ENCODE assay signal across 15 cellular contexts in genomic region chr18:33666915-33667314, GRCh38.
DNase-seq lines count a peak whose midpoint lies in the region; ATAC-seq and TF ChIP-seq lines count a peak whose summit lies in the region.
"Had no signal": no experiment of that assay in that cellular context is flagged by ENCODE, and none has a peak within 500 bp of the region (broad histone marks: within the 10 kb centered on the region; RNA-seq: fewer than 3 reads in every experiment).

No MANE protein-coding gene starts in this region.

- peak overlapping the region; percentile 68 for H3K27ac ChIP-seq in KMS-11
- H3K27ac ChIP-seq in Karpas-422 (ENCODE audit: low read length), result no peak overlapping the region
- H3K27ac ChIP-seq: PC-9, SJSA1 had no signal

- H2AFZ ChIP-seq in KMS-11 (ENCODE audit: low read depth) (peak overlapping the region; percentile 43; the same call in 1 of the 2 replicates), Karpas-422 (ENCODE audit: low read length) (no peak overlapping the region)
- H2AFZ ChIP-seq: PC-9 had no signal

- H3K79me2 ChIP-seq in KMS-11 (ENCODE audit: insufficient read depth, low read depth) (peaks cover 8% of the 10 kb centered on the region; the same call in 1 of the 2 replicates), Karpas-422 (ENCODE audit: low read length) (no peaks in the 10 kb centered on the region)

- H3K4me1 ChIP-seq in KMS-11 (ENCODE audit: low read depth, poor library complexity, severe bottlenecking), result peaks cover 63% of the 10 kb centered on the region
- H3K4me1 ChIP-seq in Karpas-422 (ENCODE audit: low read length), result peaks cover 5% of the 10 kb centered on the region
- H3K4me1 ChIP-seq: SJSA1 had no signal

- H3K36me3 ChIP-seq in KMS-11 (ENCODE audit: insufficient read depth) (no peaks in the 10 kb centered on the region), Karpas-422 (ENCODE audit: insufficient read depth, low read length) (no peaks in the 10 kb centered on the region)
- H3K36me3 ChIP-seq: SJSA1 had no signal

- H3K9ac ChIP-seq in KMS-11, result peak overlapping the region; percentile 3; the same call in 1 of the 2 replicates
- no peak overlapping the region for H3K9ac ChIP-seq in Karpas-422 (ENCODE audit: low read length)

- no peaks in the 10 kb centered on the region for H3K9me2 ChIP-seq in Karpas-422 (replicated peaks; ENCODE audit: insufficient read depth, low read length)

- H3K4me2 ChIP-seq in KMS-11 (peak overlapping the region; percentile 52), Karpas-422 (ENCODE audit: low read depth, low read length, poor library complexity, severe bottlenecking) (no peak overlapping the region)
- H3K4me2 ChIP-seq: PC-9 had no signal

- ATAC-seq in HG03095 (IDR thresholded peaks at IDR 0.05; ENCODE audit: unreplicated experiment) (no peak), GM21423 (IDR thresholded peaks at IDR 0.05; ENCODE audit: unreplicated experiment) (no peak)

- H4K20me1 ChIP-seq in KMS-11 (ENCODE audit: insufficient read depth), result no peaks in the 10 kb centered on the region
- H4K20me1 ChIP-seq in Karpas-422 (ENCODE audit: insufficient read depth, low read depth, low read length), result no peaks in the 10 kb centered on the region

- no peaks in the 10 kb centered on the region for H3K9me3 ChIP-seq in Karpas-422 (ENCODE audit: low read length)
- H3K9me3 ChIP-seq: SJSA1 had no signal

- no peaks in the 10 kb centered on the region for H3K27me3 ChIP-seq in KMS-11 (ENCODE audit: insufficient read depth, low read depth)
- H3K27me3 ChIP-seq in Karpas-422 (ENCODE audit: low read length), result no peaks in the 10 kb centered on the region
- H3K27me3 ChIP-seq: SJSA1 had no signal

- TF ChIP-seq CTCF in GM12865 (IDR thresholded peaks at IDR 0.05; ENCODE audit: insufficient read depth, low read depth, low read length, missing control alignments) (no peak), KMS-11 (conservative IDR thresholded peaks at IDR 0.05; ENCODE audit: low read depth, low read length) (no peak)

- DNase-seq in GM12865 (ENCODE audit: low read depth) (peak; percentile 31), UCSD-AML1 (lab: John Stamatoyannopoulos, UW; ENCODE audit: unreplicated experiment) (peak; percentile 2), left kidney (ENCODE audit: low read depth, low spot score) (peak; percentile 21), Karpas-422 (no peak)
- DNase-seq: HCEC 1CT, KBM-7, NCI-H1092, NCI-H146, NCI-H2081 treated with DMSO at 0.1 percent for 48 hours, NCI-H226, PC-9 had no signal

- no peak overlapping the region for H3K4me3 ChIP-seq in GM12865 (ENCODE audit: low read depth, low read length)
- H3K4me3 ChIP-seq in KMS-11 (IDR thresholded peaks at IDR 0.05; ENCODE audit: insufficient read depth, low read depth, low read length), result no peak overlapping the region
- H3K4me3 ChIP-seq in Karpas-422 (ENCODE audit: low read length), result no peak overlapping the region
- H3K4me3 ChIP-seq: PC-9, SJSA1 had no signal
